Comparison of ENCODE assay signal across 17 cellular contexts in genomic region chr2:217952409-217952808, GRCh38. TPM values are rescaled to one million over a fixed set of nuclear protein-coding genes. Genes with fewer than 3 reads are reported as not detected.
DNase-seq lines count a peak whose midpoint lies in the region; ATAC-seq and TF ChIP-seq lines count a peak whose summit lies in the region.
"Had no signal": no experiment of that assay in that cellular context is flagged by ENCODE, and none has a peak within 500 bp of the region (broad histone marks: within the 10 kb centered on the region; RNA-seq: fewer than 3 reads in every experiment).

No MANE protein-coding gene starts in this region.

- H3K36me3 ChIP-seq in ascending aorta = no peaks in the 10 kb centered on the region
- H3K36me3 ChIP-seq in right atrium auricular region = no peaks in the 10 kb centered on the region
- H3K36me3 ChIP-seq in thyroid gland = no peaks in the 10 kb centered on the region
- H3K36me3 ChIP-seq: neutrophil had no signal

- peaks cover 25 to 27% of the 10 kb centered on the region in 2 experiments for H3K4me1 Mint-ChIP-seq in H9

- no peak overlapping the region for H2AFZ ChIP-seq in H9 (ENCODE audit: low read length)

- H4K20me1 ChIP-seq in H9 (ENCODE audit: control insufficient read depth, insufficient read depth, insufficient read length) = no peaks in the 10 kb centered on the region

- no peaks in the 10 kb centered on the region for H3K79me2 ChIP-seq in H9 (ENCODE audit: insufficient read depth, low read length)

- H3K56ac ChIP-seq in H9 (ENCODE audit: insufficient read length, low read depth, low read length) = no peak overlapping the region

- no peak overlapping the region for H2AK5ac ChIP-seq in H9 (ENCODE audit: insufficient read length, low read length)

- H3K27ac ChIP-seq in ascending aorta (peak overlapping the region; percentile 92 to 94), right atrium auricular region (peak overlapping the region; percentile 74 to 87), thyroid gland (peak overlapping the region; percentile 90 to 100 (median 93)), H9 (ENCODE audit: insufficient read length, low read depth, low read length) (no peak overlapping the region)
- H3K27ac ChIP-seq: neutrophil had no signal

- H2BK15ac ChIP-seq in H9 (ENCODE audit: low read depth, low read length) = no peak overlapping the region

- no peak overlapping the region for H4K8ac ChIP-seq in H9 (replicated peaks; ENCODE audit: insufficient read length, low read depth, low read length)

- H4K5ac ChIP-seq in H9 (ENCODE audit: insufficient read length, low read depth, low read length) = no peak overlapping the region

- H3K14ac ChIP-seq in H9 (ENCODE audit: insufficient read depth, low read length) = no peak overlapping the region

- no peak overlapping the region for H3K4ac ChIP-seq in H9 (ENCODE audit: low read depth, low read length)

- H2BK120ac ChIP-seq in H9 (ENCODE audit: low read depth, low read length, poor library complexity, severe bottlenecking) = no peak overlapping the region

- DNase-seq in ascending aorta (ENCODE audit: low spot score in 2 of 2) (peak in 1 of 2 donors; percentile 57), right atrium auricular region (ENCODE audit: low spot score) (no peak), posterior vena cava (ENCODE audit: low spot score) (peak; percentile 58), thyroid gland (peak in 1 of 2 donors; percentile 20), H9 (no peak), DMS79 (lab: John Stamatoyannopoulos, UW) (no peak)
- DNase-seq: activated CD4-positive, alpha-beta T cell treated with anti-CD3 and anti-CD28 coated beads, Interleukin-2, amount 50 U/mL, for 1 hour; activated naive CD4-positive, alpha-beta T cell; HCEC 1CT; NCI-H146; NCI-H82; T-helper 17 cell had no signal

- H3K27me3 ChIP-seq in ascending aorta (no peaks in the 10 kb centered on the region), right atrium auricular region (no peaks in the 10 kb centered on the region), thyroid gland (no peaks in the 10 kb centered on the region), H9 (ENCODE audit: insufficient read depth, low read length) (no peaks in the 10 kb centered on the region)
- H3K27me3 ChIP-seq: neutrophil had no signal

- H3K9me3 ChIP-seq in ascending aorta = no peaks in the 10 kb centered on the region
- no peaks in the 10 kb centered on the region for H3K9me3 ChIP-seq in right atrium auricular region
- H3K9me3 ChIP-seq in thyroid gland = no peaks in the 10 kb centered on the region
- no peaks in the 10 kb centered on the region for H3K9me3 ChIP-seq in H9 (ENCODE audit: control insufficient read depth, low read depth, low read length)
- H3K9me3 ChIP-seq: neutrophil had no signal

- no peak overlapping the region for H4K91ac ChIP-seq in H9 (ENCODE audit: insufficient read length, low read depth, low read length)

- TF ChIP-seq CTCF in ascending aorta (IDR thresholded peaks at IDR 0.05) (no peak), right atrium auricular region (IDR thresholded peaks at IDR 0.05) (no peak), thyroid gland (IDR thresholded peaks at IDR 0.05) (no peak), H9 (conservative IDR thresholded peaks at IDR 0.05) (no peak)

- no peaks in the 10 kb centered on the region for H3K9me3 Mint-ChIP-seq in H9
- H3K9me3 Mint-ChIP-seq: mesothelial cell of epicardium; stimulated activated naive CD8-positive, alpha-beta T cell treated with anti-CD3 and anti-CD28 coated beads, Interleukin-15, Interleukin-2, amounts not matched to agents 100 ng/mL and 50 ng/mL, for 24 hours had no signal

- no peak for TF ChIP-seq POLR2A in thyroid gland (IDR thresholded peaks at IDR 0.05)

- no peak overlapping the region for H2BK20ac ChIP-seq in H9 (ENCODE audit: low read depth, low read length, poor library complexity, severe bottlenecking)

- no peak overlapping the region for H3K4me3 Mint-ChIP-seq in H9
- H3K4me3 Mint-ChIP-seq: mesothelial cell of epicardium; stimulated activated naive CD8-positive, alpha-beta T cell treated with anti-CD3 and anti-CD28 coated beads, Interleukin-15, Interleukin-2, amounts not matched to agents 100 ng/mL and 50 ng/mL, for 24 hours; T-helper 17 cell had no signal

- WGBS in thyroid gland, 2 donors = 83% methylated on average over 7 of the region's 7 CpGs
- no CpG with 5 or more reads among the region's 7 CpGs for WGBS in H9 (ENCODE audit: extremely low coverage, insufficient read length, low lambda C conversion rate)

- no peak overlapping the region for H3K4me2 ChIP-seq in H9 (ENCODE audit: insufficient read depth, insufficient read length, low read length)

- H3K4me3 ChIP-seq in ascending aorta (no peak overlapping the region), right atrium auricular region (no peak overlapping the region), thyroid gland (replicated peaks in 1 of 3) (no peak overlapping the region)
- H3K4me3 ChIP-seq: K562 had no signal

- H3K4me1 ChIP-seq in ascending aorta = peaks cover 34 to 87% of the 10 kb centered on the region in 2 donors
- H3K4me1 ChIP-seq in right atrium auricular region = peaks cover 0 to 100% of the 10 kb centered on the region in 2 donors
- H3K4me1 ChIP-seq in thyroid gland = peaks cover 72 to 97% of the 10 kb centered on the region in 2 donors
- peaks cover 4% of the 10 kb centered on the region; the same call in 1 of the 2 replicates for H3K4me1 ChIP-seq in H9 (ENCODE audit: insufficient read depth, low read length)

- intact Hi-C loops in ascending aorta (cut with DNase I) = no loop called here
- intact Hi-C loops in posterior vena cava (cut with DNase I) = no loop called here
- intact Hi-C loops in thyroid gland (cut with DNase I) = no loop called here

- peaks cover 8% of the 10 kb centered on the region for H3K27me3 Mint-ChIP-seq in H9 (ENCODE audit: low read depth)

- H2BK12ac ChIP-seq in H9 (ENCODE audit: insufficient read length, low read depth, low read length) = no peak overlapping the region

- no peak overlapping the region for H3K9ac ChIP-seq in H9 (ENCODE audit: extremely low read depth, insufficient read length, low read length)

- no peak overlapping the region for H3K18ac ChIP-seq in H9 (ENCODE audit: insufficient read length, low read depth, low read length)

- no peak overlapping the region for H3K27ac Mint-ChIP-seq in H9
- H3K27ac Mint-ChIP-seq: stimulated activated naive CD8-positive, alpha-beta T cell treated with anti-CD3 and anti-CD28 coated beads, Interleukin-15, Interleukin-2, amounts not matched to agents 100 ng/mL and 50 ng/mL, for 24 hours had no signal

- H3K23me2 ChIP-seq in H9 (ENCODE audit: insufficient read length, low read depth, low read length, poor library complexity, severe bottlenecking) = no peaks in the 10 kb centered on the region

- no peak overlapping the region for H3T11ph ChIP-seq in H9 (ENCODE audit: low read length)

- H3K36me3 Mint-ChIP-seq in H9 (ENCODE audit: insufficient read depth in 1 of 3, low read depth in 3 of 3) = no peaks in the 10 kb centered on the region
- H3K36me3 Mint-ChIP-seq: mesothelial cell of epicardium had no signal

- H2BK5ac ChIP-seq in H9 (ENCODE audit: insufficient read length, low read length) = no peak overlapping the region

- no peak for ATAC-seq in GM19328 (IDR thresholded peaks at IDR 0.05; ENCODE audit: unreplicated experiment)
- ATAC-seq: K562, T-helper 17 cell had no signal

- no peaks in the 10 kb centered on the region for H3K79me1 ChIP-seq in H9 (ENCODE audit: insufficient read depth, low read depth, low read length, poor library complexity, severe bottlenecking)

- H3K23ac ChIP-seq in H9 (ENCODE audit: insufficient read length, low read depth, low read length) = no peak overlapping the region

RNA-seq across cellular contexts. Expression of gene TNS1, which starts 50.4 kb away (rescaled TPM):
- 1,334 TPM for total RNA-seq in ascending aorta
- total RNA-seq in right atrium auricular region = 100 to 1,000 TPM; 393 to 720 TPM
- total RNA-seq in posterior vena cava = 1,000 to 10,000 TPM; 1,255 to 1,508 TPM
- 100 to 1,000 TPM; 169 to 316 (median 229) TPM for total RNA-seq in thyroid gland
- 3.2 and 3.4 TPM in 2 replicates for total RNA-seq in H9 (2021)

Comparison
In these comparisons a context has a peak if more than half of its experiments do, and no peak if none do; other contexts are left out.
1. RNA of gene TNS1, which starts 50.4 kb away (total RNA-seq): 1,255 to 1,508 TPM in posterior vena cava, 1,334 TPM in ascending aorta (single experiment), 393 to 720 TPM in right atrium auricular region and 169 to 316 TPM in thyroid gland; 3.2 to 3.4 TPM in H9; every median in the first group is over 10 times any median in the second.